ENCODE assay signal across 25 cellular contexts in genomic region chr9:97313746-97314145, GRCh38. TPM values are rescaled to one million over a fixed set of nuclear protein-coding genes. Genes with fewer than 3 reads are reported as not detected.
DNase-seq lines count a peak whose midpoint lies in the region; ATAC-seq and TF ChIP-seq lines count a peak whose summit lies in the region.
"Had no signal": no experiment of that assay in that cellular context is flagged by ENCODE, and none has a peak within 500 bp of the region (broad histone marks: within the 10 kb centered on the region; RNA-seq: fewer than 3 reads in every experiment).

No MANE protein-coding gene starts in this region.

- H3K27ac Mint-ChIP-seq in T-helper 17 cell: peak overlapping the region; percentile 24
- peak overlapping the region; percentile 8 for H3K27ac Mint-ChIP-seq in endothelial cell (ENCODE audit: unreplicated experiment)
- H3K27ac Mint-ChIP-seq in activated T-cell treated with anti-CD3 and anti-CD28 coated beads, Interleukin-2, amount 50 U/mL, for 24 hours: no peak overlapping the region
- H3K27ac Mint-ChIP-seq: CD4-positive, alpha-beta memory T cell had no signal

- no peak overlapping the region for H3K27ac ChIP-seq in left lung
- H3K27ac ChIP-seq: BLaER1 had no signal

- intact Hi-C loops in left lung (cut with DNase I): no loop called here

- H3K27me3 ChIP-seq in left lung: no peaks in the 10 kb centered on the region
- H3K27me3 ChIP-seq: BE2C, BLaER1 had no signal

- H3K9me3 ChIP-seq in T-helper 17 cell (ENCODE audit: control insufficient read depth, low read length, poor library complexity, severe bottlenecking): no peaks in the 10 kb centered on the region
- H3K9me3 ChIP-seq in left lung: no peaks in the 10 kb centered on the region
- H3K9me3 ChIP-seq: BE2C, BLaER1 had no signal

- peaks cover 8% of the 10 kb centered on the region for H3K36me3 Mint-ChIP-seq in T-helper 17 cell (ENCODE audit: low read depth)
- peaks cover 16% of the 10 kb centered on the region for H3K36me3 Mint-ChIP-seq in endothelial cell (ENCODE audit: low read depth, unreplicated experiment)
- peaks cover 33% of the 10 kb centered on the region for H3K36me3 Mint-ChIP-seq in activated T-cell treated with anti-CD3 and anti-CD28 coated beads, Interleukin-2, amount 50 U/mL, for 24 hours (ENCODE audit: low read depth)

- TF ChIP-seq CTCF in endothelial cell (IDR thresholded peaks at IDR 0.05; ENCODE audit: unreplicated experiment) (no peak), left lung (IDR thresholded peaks at IDR 0.05) (no peak)

- H3K4me3 Mint-ChIP-seq in T-helper 17 cell: no peak overlapping the region
- H3K4me3 Mint-ChIP-seq in endothelial cell (ENCODE audit: unreplicated experiment): no peak overlapping the region
- no peak overlapping the region for H3K4me3 Mint-ChIP-seq in activated T-cell treated with anti-CD3 and anti-CD28 coated beads, Interleukin-2, amount 50 U/mL, for 24 hours
- H3K4me3 Mint-ChIP-seq: CD14-positive monocyte; CD4-positive, alpha-beta memory T cell; CD4-positive, CD25-positive, alpha-beta regulatory T cell; CD8-positive, alpha-beta memory T cell had no signal

- no peaks in the 10 kb centered on the region for H3K27me3 Mint-ChIP-seq in T-helper 17 cell
- H3K27me3 Mint-ChIP-seq in endothelial cell (ENCODE audit: unreplicated experiment): peaks cover 4% of the 10 kb centered on the region
- H3K27me3 Mint-ChIP-seq in activated T-cell treated with anti-CD3 and anti-CD28 coated beads, Interleukin-2, amount 50 U/mL, for 24 hours: no peaks in the 10 kb centered on the region
- H3K27me3 Mint-ChIP-seq: CD4-positive, alpha-beta memory T cell; CD4-positive, CD25-positive, alpha-beta regulatory T cell; CD8-positive, alpha-beta memory T cell had no signal

- H3K4me1 Mint-ChIP-seq in T-helper 17 cell (peaks cover 4% of the 10 kb centered on the region), endothelial cell (ENCODE audit: unreplicated experiment) (peaks cover 7% of the 10 kb centered on the region)
- peaks cover 3% of the 10 kb centered on the region for H3K4me1 Mint-ChIP-seq in activated T-cell treated with anti-CD3 and anti-CD28 coated beads, Interleukin-2, amount 50 U/mL, for 24 hours (ENCODE audit: low read depth)
- H3K4me1 Mint-ChIP-seq: CD14-positive monocyte had no signal

- DNase-seq in G401 (ENCODE audit: low spot score): peak; percentile 16
- no peak for DNase-seq in T-helper 17 cell
- DNase-seq in endothelial cell (ENCODE audit: low spot score): no peak
- no peak for DNase-seq in left lung
- DNase-seq in pons (ENCODE audit: low spot score): no peak
- no peak for DNase-seq in activated effector memory CD4-positive, alpha-beta T cell treated with Interleukin-2 at 50 U/mL for 16 hours
- no peak for DNase-seq in activated T-cell treated with anti-CD3 and anti-CD28 coated beads, Interleukin-2, amount 50 U/mL, for 24 hours
- DNase-seq: 8988T; ACHN; BE2C; C1 segment of cervical spinal cord; CD4-positive, alpha-beta memory T cell; CD8-positive, alpha-beta memory T cell; COR-L47; DMS 273 treated with DMSO at 0.1 percent for 48 hours; DMS153; DMS53; DMS79; DND-41; EL; GF-D8 had no signal

- ATAC-seq in T-helper 17 cell (no peak), left lung (peak; percentile 6), HG03135 (IDR thresholded peaks at IDR 0.05; ENCODE audit: unreplicated experiment) (no peak)

- in situ Hi-C loops in G401 (cut with HindIII; ENCODE audit: low sequenced_read_pairs): no loop called here

- no peaks in the 10 kb centered on the region for H3K9me3 Mint-ChIP-seq in endothelial cell (ENCODE audit: unreplicated experiment)
- H3K9me3 Mint-ChIP-seq in activated T-cell treated with anti-CD3 and anti-CD28 coated beads, Interleukin-2, amount 50 U/mL, for 24 hours: no peaks in the 10 kb centered on the region
- H3K9me3 Mint-ChIP-seq: CD4-positive, alpha-beta memory T cell; CD4-positive, CD25-positive, alpha-beta regulatory T cell; CD8-positive, alpha-beta memory T cell had no signal

- H3K4me3 ChIP-seq in left lung: no peak overlapping the region
- H3K4me3 ChIP-seq: BLaER1 had no signal

- H3K4me1 ChIP-seq in left lung: no peaks in the 10 kb centered on the region
- H3K4me1 ChIP-seq: BE2C had no signal

- H3K36me3 ChIP-seq in left lung: peaks cover 0 to 36% of the 10 kb centered on the region in 2 donors
- H3K36me3 ChIP-seq: BE2C, BLaER1 had no signal

RNA-seq across cellular contexts. Expression of gene CCDC180, which starts 6.3 kb away (rescaled TPM):
- 2.4 and 6.2 TPM in 2 replicates for total RNA-seq in G401 (2014; rRNA removed; shearing (Covaris generic))
- total RNA-seq in T-helper 17 cell (10 to 100 TPM; 11.4 to 12.0 TPM), endothelial cell (ENCODE audit: unreplicated experiment) (7.7 TPM), left lung (1 to 10 TPM; 2.7 to 5.1 TPM)
